11 cellular contexts compared by ENCODE assay signal in the genomic region with DNA sequence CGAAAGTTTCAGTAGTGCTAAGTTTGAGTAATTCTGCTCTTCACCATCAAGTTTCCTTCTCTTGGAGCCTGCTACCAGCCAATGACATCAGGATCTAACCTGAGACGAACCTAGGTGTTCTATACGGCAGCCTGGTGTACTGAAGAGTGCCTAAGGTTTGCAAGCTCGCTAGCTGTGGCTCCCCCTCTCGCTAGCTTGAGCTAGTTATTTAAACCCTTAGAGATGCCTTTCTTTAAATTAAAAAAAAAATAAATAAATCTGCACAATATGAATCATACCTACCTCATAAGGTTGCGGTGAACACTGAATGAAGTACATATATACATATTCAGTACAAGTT. TPM values are rescaled to one million over a fixed set of nuclear protein-coding genes. Genes with fewer than 3 reads are reported as not detected.
DNase-seq lines count a peak whose midpoint lies in the region; ATAC-seq and TF ChIP-seq lines count a peak whose summit lies in the region.
"Had no signal": no experiment of that assay in that cellular context is flagged by ENCODE, and none has a peak within 500 bp of the region (broad histone marks: within the 10 kb centered on the region; RNA-seq: fewer than 3 reads in every experiment).

No MANE protein-coding gene starts in this region.

- WGBS in heart left ventricle, 4 donors = 12 to 29% (median 19%) methylated on average over 6 of the region's 6 CpGs

- H3K9me2 ChIP-seq in MM.1S (replicated peaks; ENCODE audit: insufficient read depth, low read length) = no peaks in the 10 kb centered on the region

- H3K27ac ChIP-seq in heart left ventricle (peak overlapping the region; percentile 1 to 91 (median 78)), MM.1S (ENCODE audit: low read length) (no peak overlapping the region)

- H3K4me1 ChIP-seq in ES-I3 (ENCODE audit: insufficient read depth, low read length) (peaks cover 47% of the 10 kb centered on the region), heart left ventricle (peaks cover 0 to 26% (median 5%) of the 10 kb centered on the region in 12 donors), MM.1S (ENCODE audit: low read length) (peaks cover 2% of the 10 kb centered on the region; the same call in 1 of the 2 replicates)
- H3K4me1 ChIP-seq: testis had no signal

- no peak for DNase-seq in heart left ventricle
- peak; percentile 53 for DNase-seq in renal cortical epithelial cell (ENCODE audit: low read depth)
- no peak for DNase-seq in MM.1S
- DNase-seq: activated effector memory CD4-positive, alpha-beta T cell treated with Interleukin-2 at 50 U/mL for 16 hours; SIG-M5 had no signal

- no peaks in the 10 kb centered on the region for H3K79me2 ChIP-seq in MM.1S (ENCODE audit: low read length)

- TF ChIP-seq POLR2A in heart left ventricle (IDR thresholded peaks at IDR 0.05) = no peak

- H3K36me3 Mint-ChIP-seq in activated T-helper 17 cell treated with anti-CD3 and anti-CD28 coated beads, Interleukin-2, amount 50 U/mL, for 72 hours (ENCODE audit: low read depth) = no peaks in the 10 kb centered on the region

- H3K27me3 ChIP-seq in heart left ventricle = peaks cover 0 to 39% (median 15%) of the 10 kb centered on the region in 9 donors
- no peaks in the 10 kb centered on the region for H3K27me3 ChIP-seq in MM.1S (replicated peaks; ENCODE audit: insufficient read depth, low read length)
- H3K27me3 ChIP-seq: testis had no signal

- H3K36me3 ChIP-seq in ES-I3 (ENCODE audit: insufficient read depth, low read length) (no peaks in the 10 kb centered on the region), heart left ventricle (no peaks in the 10 kb centered on the region), MM.1S (replicated peaks; ENCODE audit: insufficient read depth, low read length) (no peaks in the 10 kb centered on the region)

- peak overlapping the region; percentile 90; the same call in 1 of the 2 replicates for H3K9ac ChIP-seq in ES-I3 (ENCODE audit: low read depth, low read length)
- no peak overlapping the region for H3K9ac ChIP-seq in MM.1S (ENCODE audit: low read length)

- H2AFZ ChIP-seq in MM.1S (ENCODE audit: low read length) = no peak overlapping the region

- ATAC-seq in activated T-helper 17 cell treated with anti-CD3 and anti-CD28 coated beads, Interleukin-2, amount 50 U/mL, for 72 hours (replicated peaks) = peak; percentile 35
- peak in 3 of 4 donors; percentile 10 to 21 (median 19) for ATAC-seq in heart left ventricle
- ATAC-seq in GM18519 (IDR thresholded peaks at IDR 0.05; ENCODE audit: low FRiP score, unreplicated experiment) = no peak
- no peak for ATAC-seq in HG02884 (IDR thresholded peaks at IDR 0.05; ENCODE audit: unreplicated experiment)
- ATAC-seq in HG03095 (IDR thresholded peaks at IDR 0.05; ENCODE audit: unreplicated experiment) = no peak

- H3K9me3 ChIP-seq in ES-I3 (ENCODE audit: control insufficient read depth, insufficient read depth, low read length) (no peaks in the 10 kb centered on the region), heart left ventricle (no peaks in the 10 kb centered on the region), MM.1S (replicated peaks; ENCODE audit: insufficient read depth, low read length) (no peaks in the 10 kb centered on the region)
- H3K9me3 ChIP-seq: testis had no signal

- peaks cover 61% of the 10 kb centered on the region for H3K27me3 Mint-ChIP-seq in activated T-helper 17 cell treated with anti-CD3 and anti-CD28 coated beads, Interleukin-2, amount 50 U/mL, for 72 hours

- H3K9me3 Mint-ChIP-seq in activated T-helper 17 cell treated with anti-CD3 and anti-CD28 coated beads, Interleukin-2, amount 50 U/mL, for 72 hours = no peaks in the 10 kb centered on the region

- peak overlapping the region; percentile 59 for H3K4me3 Mint-ChIP-seq in activated T-helper 17 cell treated with anti-CD3 and anti-CD28 coated beads, Interleukin-2, amount 50 U/mL, for 72 hours

- H3K4me3 ChIP-seq in heart left ventricle (peak overlapping the region; percentile 22 to 76 (median 58)), MM.1S (ENCODE audit: low read length) (no peak overlapping the region)

- H3K4me2 ChIP-seq in MM.1S (ENCODE audit: low read depth, low read length) = no peak overlapping the region

- intact Hi-C loops in heart left ventricle (cut with DNase I) = loop anchor here in 5 of 10 donors (5.0 to 10.0 kb wide), 6 partner anchors 50 to 140 kb away; no protein-coding TSS in a partner anchor

- H4K20me1 ChIP-seq in MM.1S (ENCODE audit: insufficient read depth, low read length) = no peaks in the 10 kb centered on the region

- TF ChIP-seq CTCF in heart left ventricle (IDR thresholded peaks at IDR 0.05) (peak in 1 of 12 donors; percentile 6), MM.1S (IDR thresholded peaks at IDR 0.05; ENCODE audit: low read length) (no peak)

- no peak overlapping the region for H3K27ac Mint-ChIP-seq in activated T-helper 17 cell treated with anti-CD3 and anti-CD28 coated beads, Interleukin-2, amount 50 U/mL, for 72 hours

- no peaks in the 10 kb centered on the region for H3F3A ChIP-seq in MM.1S (ENCODE audit: insufficient read depth, low read length)

- peaks cover 15% of the 10 kb centered on the region for H3K4me1 Mint-ChIP-seq in activated T-helper 17 cell treated with anti-CD3 and anti-CD28 coated beads, Interleukin-2, amount 50 U/mL, for 72 hours

RNA-seq across cellular contexts. Expression of gene COL8A1, which starts 1.4 kb away (rescaled TPM):
- total RNA-seq in activated T-helper 17 cell treated with anti-CD3 and anti-CD28 coated beads, Interleukin-2, amount 50 U/mL, for 72 hours = under 1 TPM in 1 of 2 donors, not detected in 1; 0.09 TPM
- total RNA-seq in heart left ventricle = 10 to 100 TPM; 12.5 to 39.2 (median 22.7) TPM
- 1 to 10 TPM; 4.9 to 7.3 TPM for polyA plus RNA-seq in heart left ventricle
- 123 and 241 TPM in 2 replicates for total RNA-seq in renal cortical epithelial cell

Comparison
In these comparisons a context has a peak if more than half of its experiments do, and no peak if none do; other contexts are left out.
1. ATAC-seq: peak in activated T-helper 17 cell treated with anti-CD3 and anti-CD28 coated beads, Interleukin-2, amount 50 U/mL, for 72 hours (single experiment) and heart left ventricle (3 of 4); none in GM18519 (single experiment), HG02884 (single experiment) and HG03095 (single experiment).
2. RNA of gene COL8A1, which starts 1.4 kb away (total RNA-seq): 123 to 241 TPM in renal cortical epithelial cell and 12.5 to 39.2 TPM in heart left ventricle; 0.09 TPM in activated T-helper 17 cell treated with anti-CD3 and anti-CD28 coated beads, Interleukin-2, amount 50 U/mL, for 72 hours; every median in the first group is over 10 times any median in the second.